41 cellular contexts compared by ENCODE assay signal in genomic region chr18:24404591-24404990, GRCh38. TPM values are rescaled to one million over a fixed set of nuclear protein-coding genes. Genes with fewer than 3 reads are reported as not detected.
"Had no signal": no experiment of that assay in that cellular context is flagged by ENCODE, and none has a peak within 500 bp of the region (broad histone marks: within the 10 kb centered on the region; RNA-seq: fewer than 3 reads in every experiment).

No MANE protein-coding gene starts in this region.

- H3K36me3 ChIP-seq: adrenal gland, ascending aorta, brain microvascular endothelial cell, breast epithelium, cardiac muscle cell had no signal

- FAIRE-seq: astrocyte, bronchial epithelial cell had no signal

- H3K4me3 Mint-ChIP-seq: activated naive CD4-positive, alpha-beta T cell treated with anti-CD3 and anti-CD28 coated beads for 36 hours; activated naive CD4-positive, alpha-beta T cell treated with anti-CD3 and anti-CD28 coated beads, Interleukin-2, amount 10 ng/mL, durations not matched to agents 7 days and 5 days; activated naive CD4-positive, alpha-beta T cell treated with anti-CD3 and anti-CD28 coated beads, Interleukin-2, amount 50 U/mL, for 24 hours; activated naive CD8-positive, alpha-beta T cell; activated naive CD8-positive, alpha-beta T cell treated with anti-CD3 and anti-CD28 coated beads for 36 hours; activated naive CD8-positive, alpha-beta T cell treated with anti-CD3 and anti-CD28 coated beads, Interleukin-2, amount 10 ng/mL, durations not matched to agents 7 days and 5 days; activated naive CD8-positive, alpha-beta T cell treated with anti-CD3 and anti-CD28 coated beads, Interleukin-2, amount 50 U/mL, for 24 hours; activated T-cell treated with anti-CD3 and anti-CD28 coated beads, Interleukin-2, amount 50 U/mL, for 24 hours; activated T-cell treated with anti-CD3 and anti-CD28 coated beads, Interleukin-2, amount 50 U/mL, for 4 hours; activated T-cell treated with anti-CD3 and anti-CD28 coated beads, Interleukin-2, amount 50 U/mL, for 72 hours; activated T-helper 1 cell treated with anti-CD3 and anti-CD28 coated beads, Interleukin-12 subunit alpha, Interleukin-12 subunit beta, Interleukin-2, Interleukin-4 antibody, amounts not matched to agents 30 ng/mL and 10 ng/mL and 1 ng/mL, durations not matched to agents 14 hours and 24 hours and 36 hours; activated T-helper 17 cell treated with anti-CD3 and anti-CD28 coated beads, Interleukin-2, amount 50 U/mL, for 72 hours; brain; central memory CD8-positive, alpha-beta T cell had no signal

- H3K27ac ChIP-seq: adrenal gland, ascending aorta, body of pancreas, brain microvascular endothelial cell, breast epithelium, cardiac muscle cell had no signal

- H3K4me3 ChIP-seq: adrenal gland, ascending aorta, body of pancreas, breast epithelium, cardiac muscle cell had no signal

- H3K27ac Mint-ChIP-seq: activated naive CD4-positive, alpha-beta T cell treated with anti-CD3 and anti-CD28 coated beads for 36 hours; activated naive CD4-positive, alpha-beta T cell treated with anti-CD3 and anti-CD28 coated beads, Interleukin-2, amount 10 ng/mL, durations not matched to agents 7 days and 5 days; activated naive CD4-positive, alpha-beta T cell treated with anti-CD3 and anti-CD28 coated beads, Interleukin-2, amount 50 U/mL, for 24 hours; activated naive CD4-positive, alpha-beta T cell treated with anti-CD3 and anti-CD28 coated beads, Interleukin-2, amount 50 U/mL, for 72 hours; activated naive CD8-positive, alpha-beta T cell; activated naive CD8-positive, alpha-beta T cell treated with anti-CD3 and anti-CD28 coated beads for 36 hours; activated naive CD8-positive, alpha-beta T cell treated with anti-CD3 and anti-CD28 coated beads, Interleukin-2, amount 10 ng/mL, durations not matched to agents 7 days and 5 days; activated naive CD8-positive, alpha-beta T cell treated with anti-CD3 and anti-CD28 coated beads, Interleukin-2, amount 50 U/mL, for 24 hours; activated T-cell treated with anti-CD3 and anti-CD28 coated beads, Interleukin-2, amount 50 U/mL, for 24 hours; activated T-cell treated with anti-CD3 and anti-CD28 coated beads, Interleukin-2, amount 50 U/mL, for 72 hours; activated T-helper 1 cell treated with anti-CD3 and anti-CD28 coated beads, Interleukin-12 subunit alpha, Interleukin-12 subunit beta, Interleukin-2, Interleukin-4 antibody, amounts not matched to agents 30 ng/mL and 10 ng/mL and 1 ng/mL, durations not matched to agents 14 hours and 24 hours and 36 hours; activated T-helper 17 cell treated with anti-CD3 and anti-CD28 coated beads, Interleukin-2, amount 50 U/mL, for 72 hours; activated T-helper 2 cell treated with anti-CD3 and anti-CD28 coated beads, Interferon-gamma antibody, Interleukin-2, Interleukin-4, amounts not matched to agents 10 μg/mL and 5 μg/mL and 100 μg/mL, durations not matched to agents 14 hours and 24 hours and 36 hours; brain had no signal

- H3K4me1 Mint-ChIP-seq: activated naive CD4-positive, alpha-beta T cell treated with anti-CD3 and anti-CD28 coated beads, Interleukin-2, amount 10 ng/mL, durations not matched to agents 7 days and 5 days; activated naive CD4-positive, alpha-beta T cell treated with anti-CD3 and anti-CD28 coated beads, Interleukin-2, amount 50 U/mL, for 24 hours; activated naive CD8-positive, alpha-beta T cell treated with anti-CD3 and anti-CD28 coated beads, Interleukin-2, amount 10 ng/mL, durations not matched to agents 7 days and 5 days; central memory CD8-positive, alpha-beta T cell had no signal

- H3K27me3 ChIP-seq: ascending aorta, body of pancreas, brain microvascular endothelial cell, breast epithelium, cardiac muscle cell had no signal

- H3K9me3 Mint-ChIP-seq: activated naive CD4-positive, alpha-beta T cell treated with anti-CD3 and anti-CD28 coated beads for 36 hours; activated naive CD4-positive, alpha-beta T cell treated with anti-CD3 and anti-CD28 coated beads, Interleukin-2, amount 10 ng/mL, durations not matched to agents 7 days and 5 days; activated naive CD4-positive, alpha-beta T cell treated with anti-CD3 and anti-CD28 coated beads, Interleukin-2, amount 50 U/mL, for 24 hours; activated naive CD4-positive, alpha-beta T cell treated with anti-CD3 and anti-CD28 coated beads, Interleukin-2, amount 50 U/mL, for 72 hours; activated naive CD8-positive, alpha-beta T cell treated with anti-CD3 and anti-CD28 coated beads for 36 hours; activated naive CD8-positive, alpha-beta T cell treated with anti-CD3 and anti-CD28 coated beads, Interleukin-2, amount 10 ng/mL, durations not matched to agents 7 days and 5 days; activated naive CD8-positive, alpha-beta T cell treated with anti-CD3 and anti-CD28 coated beads, Interleukin-2, amount 50 U/mL, for 24 hours; activated T-cell treated with anti-CD3 and anti-CD28 coated beads, Interleukin-2, amount 50 U/mL, for 24 hours; activated T-cell treated with anti-CD3 and anti-CD28 coated beads, Interleukin-2, amount 50 U/mL, for 4 hours; activated T-helper 1 cell treated with anti-CD3 and anti-CD28 coated beads, Interleukin-12 subunit alpha, Interleukin-12 subunit beta, Interleukin-2, Interleukin-4 antibody, amounts not matched to agents 30 ng/mL and 10 ng/mL and 1 ng/mL, durations not matched to agents 14 hours and 24 hours and 36 hours; activated T-helper 17 cell treated with anti-CD3 and anti-CD28 coated beads, Interleukin-2, amount 50 U/mL, for 72 hours; activated T-helper 2 cell treated with anti-CD3 and anti-CD28 coated beads, Interferon-gamma antibody, Interleukin-2, Interleukin-4, amounts not matched to agents 10 μg/mL and 5 μg/mL and 100 μg/mL, durations not matched to agents 14 hours and 24 hours and 36 hours; central memory CD8-positive, alpha-beta T cell had no signal

- H3K9me3 ChIP-seq: adrenal gland, ascending aorta, body of pancreas, breast epithelium had no signal

- DNase-seq: activated effector memory CD4-positive, alpha-beta T cell treated with anti-CD3 and anti-CD28 coated beads, Interleukin-2, amount 50 U/mL, for 16 hours; activated effector memory CD4-positive, alpha-beta T cell treated with Interleukin-2 at 50 U/mL for 16 hours; activated gamma-delta T cell; activated gamma-delta T cell treated with Interleukin-2 at 50 U/mL for 16 hours; activated naive CD4-positive, alpha-beta T cell; activated naive CD4-positive, alpha-beta T cell treated with anti-CD3 and anti-CD28 coated beads for 36 hours; activated naive CD4-positive, alpha-beta T cell treated with anti-CD3 and anti-CD28 coated beads, Interleukin-2, amount 10 ng/mL, durations not matched to agents 7 days and 5 days; activated naive CD4-positive, alpha-beta T cell treated with anti-CD3 and anti-CD28 coated beads, Interleukin-2, amount 50 U/mL, for 16 hours; activated naive CD4-positive, alpha-beta T cell treated with Interleukin-2 at 50 U/mL for 16 hours; activated naive CD8-positive, alpha-beta T cell treated with anti-CD3 and anti-CD28 coated beads for 36 hours; activated naive CD8-positive, alpha-beta T cell treated with anti-CD3 and anti-CD28 coated beads, Interleukin-2, amount 10 ng/mL, durations not matched to agents 7 days and 5 days; activated naive CD8-positive, alpha-beta T cell treated with anti-CD3 and anti-CD28 coated beads, Interleukin-2, amount 50 U/mL, for 24 hours; activated T-cell treated with anti-CD3 and anti-CD28 coated beads for 4 hours; activated T-cell treated with anti-CD3 and anti-CD28 coated beads, Interleukin-2, amount 50 U/mL, for 1 hour; activated T-cell treated with anti-CD3 and anti-CD28 coated beads, Interleukin-2, amount 50 U/mL, for 24 hours; activated T-cell treated with anti-CD3 and anti-CD28 coated beads, Interleukin-2, amount 50 U/mL, for 4 hours; activated T-cell treated with anti-CD3 and anti-CD28 coated beads, Interleukin-2, amount 50 U/mL, for 48 hours; activated T-cell treated with anti-CD3 and anti-CD28 coated beads, Interleukin-2, amount 50 U/mL, for 72 hours; adrenal gland; amniotic stem cell; amygdala; anterior cingulate cortex; aorta; body of pancreas; brain microvascular endothelial cell; caudate nucleus; central memory CD4-positive, alpha-beta T cell; cerebellar nuclear complex had no signal

- ATAC-seq: activated naive CD4-positive, alpha-beta T cell treated with anti-CD3 and anti-CD28 coated beads, Interleukin-2, amount 50 U/mL, for 72 hours; activated naive CD8-positive, alpha-beta T cell treated with anti-CD3 and anti-CD28 coated beads, Interleukin-2, amount 50 U/mL, for 24 hours; activated T-cell treated with anti-CD3 and anti-CD28 coated beads, Interleukin-2, amount 50 U/mL, for 4 hours; activated T-cell treated with anti-CD3 and anti-CD28 coated beads, Interleukin-2, amount 50 U/mL, for 72 hours; activated T-helper 17 cell treated with anti-CD3 and anti-CD28 coated beads, Interleukin-2, amount 50 U/mL, for 72 hours; body of pancreas had no signal

- H3K36me3 Mint-ChIP-seq: activated naive CD4-positive, alpha-beta T cell treated with anti-CD3 and anti-CD28 coated beads, Interleukin-2, amount 10 ng/mL, durations not matched to agents 7 days and 5 days; activated naive CD4-positive, alpha-beta T cell treated with anti-CD3 and anti-CD28 coated beads, Interleukin-2, amount 50 U/mL, for 24 hours; activated naive CD8-positive, alpha-beta T cell treated with anti-CD3 and anti-CD28 coated beads for 36 hours; activated naive CD8-positive, alpha-beta T cell treated with anti-CD3 and anti-CD28 coated beads, Interleukin-2, amount 10 ng/mL, durations not matched to agents 7 days and 5 days; brain had no signal

- H3K4me1 ChIP-seq: adrenal gland, ascending aorta, body of pancreas, breast epithelium had no signal

RNA-seq across cellular contexts. Expression of gene HRH4, which starts 55.8 kb away (rescaled TPM):
- total RNA-seq: activated naive CD4-positive, alpha-beta T cell treated with anti-CD3 and anti-CD28 coated beads for 36 hours; activated naive CD4-positive, alpha-beta T cell treated with anti-CD3 and anti-CD28 coated beads, Interleukin-2, amount 50 U/mL, for 72 hours; activated naive CD8-positive, alpha-beta T cell treated with anti-CD3 and anti-CD28 coated beads for 36 hours; ascending aorta; body of pancreas had no signal
- polyA plus RNA-seq: cardiac muscle cell had no signal
